Comparison of ENCODE assay signal across 24 cellular contexts in genomic region chr1:153030895-153031294, GRCh38. TPM values are rescaled to one million over a fixed set of nuclear protein-coding genes. Genes with fewer than 3 reads are reported as not detected.
A peak's percentile ranks its signal among the peaks of the same experiment; 100 is the strongest.
DNase-seq lines count a peak whose midpoint lies in the region; ATAC-seq, FAIRE-seq and TF ChIP-seq lines count a peak whose summit lies in the region.
"Had no signal": no experiment of that assay in that cellular context is flagged by ENCODE, and none has a peak within 500 bp of the region (broad histone marks: within the 10 kb centered on the region; RNA-seq: fewer than 3 reads in every experiment).

Gene SPRR1B (plus strand): TSS chr1:153031203. CDS start chr1:153032346, 1,143 bp downstream.

- H3K79me2 ChIP-seq in PC-9 (ENCODE audit: low read depth): no peaks in the 10 kb centered on the region
- H3K79me2 ChIP-seq in smooth muscle cell (ENCODE audit: low read depth): no peaks in the 10 kb centered on the region

- H3K27ac ChIP-seq in BLaER1 treated with 17β-estradiol and CSF1 and Interleukin-3, amounts not matched to agents 10 nM and 100 nM: no peak within 1 kb of the TSS
- no peak within 1 kb of the TSS for H3K27ac ChIP-seq in PC-9
- H3K27ac ChIP-seq in smooth muscle cell (ENCODE audit: low read depth): no peak within 1 kb of the TSS
- H3K27ac ChIP-seq in pancreas: no peak within 1 kb of the TSS
- H3K27ac ChIP-seq: SJCRH30 had no signal

- H3K36me3 ChIP-seq in BLaER1 treated with 17β-estradiol and CSF1 and Interleukin-3, amounts not matched to agents 10 nM and 100 nM: no peaks in the 10 kb centered on the region
- H3K36me3 ChIP-seq in PC-9 (ENCODE audit: low read depth) (no peaks in the 10 kb centered on the region), smooth muscle cell (ENCODE audit: low read depth) (no peaks in the 10 kb centered on the region), pancreas (no peaks in the 10 kb centered on the region)
- H3K36me3 ChIP-seq: SJCRH30 had no signal

- peak within 1 kb of the TSS in 10 of 11 experiments; percentile 2 to 76 (median 57); a peak in 14 of 22 replicates for H3K4me2 ChIP-seq in BLaER1 treated with 17β-estradiol and CSF1 and Interleukin-3, amounts not matched to agents 10 nM and 100 nM
- H3K4me2 ChIP-seq in PC-9 (0 out of 2 replicates have a peak within 1 kb of the TSS, but pooled peaks have one; percentile 10), smooth muscle cell (no peak within 1 kb of the TSS)

- H3K9me2 ChIP-seq in PC-9 (ENCODE audit: insufficient read depth): no peaks in the 10 kb centered on the region

- peaks cover 0 to 12% (median 0%) of the 10 kb centered on the region in 11 experiments; a peak in 6 of 22 replicates for H4K20me1 ChIP-seq in BLaER1 treated with 17β-estradiol and CSF1 and Interleukin-3, amounts not matched to agents 10 nM and 100 nM
- no peaks in the 10 kb centered on the region for H4K20me1 ChIP-seq in PC-9 (ENCODE audit: insufficient read depth)
- no peaks in the 10 kb centered on the region for H4K20me1 ChIP-seq in smooth muscle cell (ENCODE audit: low read depth)

- in situ Hi-C loops in G401 (cut with HindIII; ENCODE audit: low sequenced_read_pairs): no loop called here

- intact Hi-C loops in PC-9 (cut with micrococcal nuclease; ENCODE audit: unreplicated experiment): loop anchor here (5.0 kb wide), 1 partner anchor 79 kb away; no protein-coding TSS in a partner anchor
- intact Hi-C loops in pancreas (cut with DNase I): no loop called here

- no peak within 1 kb of the TSS for H3K4me3 ChIP-seq in BLaER1 treated with 17β-estradiol and CSF1 and Interleukin-3, amounts not matched to agents 10 nM and 100 nM
- no peak within 1 kb of the TSS for H3K4me3 ChIP-seq in PC-9
- no peak within 1 kb of the TSS for H3K4me3 ChIP-seq in smooth muscle cell
- H3K4me3 ChIP-seq in pancreas: no peak within 1 kb of the TSS
- H3K4me3 ChIP-seq: SJCRH30 had no signal

- H3K9ac ChIP-seq in BLaER1 treated with 17β-estradiol and CSF1 and Interleukin-3, amounts not matched to agents 10 nM and 100 nM: no peak within 1 kb of the TSS
- no peak within 1 kb of the TSS for H3K9ac ChIP-seq in smooth muscle cell (ENCODE audit: low read depth)

- FAIRE-seq in pancreas (lab: Jason Lieb, UNC): no peak
- FAIRE-seq: GM12892 had no signal

- peaks cover 0 to 93% (median 9%) of the 10 kb centered on the region in 11 experiments; a peak in 10 of 22 replicates for H3K27me3 ChIP-seq in BLaER1 treated with 17β-estradiol and CSF1 and Interleukin-3, amounts not matched to agents 10 nM and 100 nM
- H3K27me3 ChIP-seq in PC-9 (ENCODE audit: insufficient read depth, low read depth): no peaks in the 10 kb centered on the region
- no peaks in the 10 kb centered on the region for H3K27me3 ChIP-seq in smooth muscle cell (ENCODE audit: low read depth)
- H3K27me3 ChIP-seq in pancreas: no peaks in the 10 kb centered on the region
- H3K27me3 ChIP-seq: SJCRH30 had no signal

- peaks cover 13 to 24% (median 20%) of the 10 kb centered on the region in 10 experiments for H3K4me1 ChIP-seq in BLaER1 treated with 17β-estradiol and CSF1 and Interleukin-3, amounts not matched to agents 10 nM and 100 nM
- H3K4me1 ChIP-seq in PC-9 (replicated peaks; ENCODE audit: insufficient read depth) (peaks cover 37% of the 10 kb centered on the region), smooth muscle cell (ENCODE audit: low read depth) (no peaks in the 10 kb centered on the region), pancreas (no peaks in the 10 kb centered on the region)
- H3K4me1 ChIP-seq: SJCRH30 had no signal

- CTCF ChIA-PET in PC-9 (lab: Charles Lee): no interaction called here

- H3F3A ChIP-seq in PC-9 (ENCODE audit: insufficient read depth, low read depth): peaks cover 11% of the 10 kb centered on the region; the same call in 1 of the 2 replicates
- no peaks in the 10 kb centered on the region for H3F3A ChIP-seq in smooth muscle cell (ENCODE audit: low read depth)

- ATAC-seq in esophagus mucosa (peak; percentile 82), pancreas (no peak)

- no TSS peak for BruUV-seq in PC-9 (replicated peaks; lab: Mats Ljungman, UMichigan)

- POLR2A ChIA-PET in PC-9 (lab: Charles Lee; ENCODE audit: unreplicated experiment): no interaction called here

- peak; percentile 38 to 91 for DNase-seq in PC-9
- no peak for DNase-seq in smooth muscle cell (lab: John Stamatoyannopoulos, UW; ENCODE audit: unreplicated experiment)
- DNase-seq in DMS79 (lab: John Stamatoyannopoulos, UW): no peak
- DNase-seq in T-helper 1 cell: no peak
- no peak for DNase-seq in G401 (ENCODE audit: low spot score)
- no peak for DNase-seq in pancreas
- DNase-seq: DMS 273 treated with DMSO at 0.1 percent for 48 hours, GOT3, NCI-H1105 treated with DMSO at 0.1 percent for 48 hours, NCI-H187, NCI-H446, NCI-H69, RPMI8226, SJCRH30 had no signal

- H2AFZ ChIP-seq in PC-9 (no peak within 1 kb of the TSS), smooth muscle cell (ENCODE audit: low read depth) (no peak within 1 kb of the TSS)

- H3K9me3 ChIP-seq in BLaER1 treated with 17β-estradiol and CSF1 and Interleukin-3, amounts not matched to agents 10 nM and 100 nM (replicated peaks in 1 of 11): peaks cover 0 to 22% (median 5%) of the 10 kb centered on the region in 11 experiments; a peak in 5 of 22 replicates
- H3K9me3 ChIP-seq in PC-9 (ENCODE audit: insufficient read depth, low read depth) (no peaks in the 10 kb centered on the region), smooth muscle cell (replicated peaks; ENCODE audit: low read depth) (no peaks in the 10 kb centered on the region), pancreas (no peaks in the 10 kb centered on the region)
- H3K9me3 ChIP-seq: SJCRH30 had no signal

- no peak for TF ChIP-seq CTCF in PC-9 (conservative IDR thresholded peaks at IDR 0.05)
- TF ChIP-seq CTCF in smooth muscle cell (IDR thresholded peaks at IDR 0.05; ENCODE audit: borderline replicate concordance, insufficient read depth, poor library complexity, severe bottlenecking): no peak
- no peak for TF ChIP-seq CTCF in pancreas (IDR thresholded peaks at IDR 0.05)

RNA-seq across cellular contexts. Expression of gene SPRR1B, which starts in this region (rescaled TPM):
- not detected in 2 replicates for total RNA-seq in PC-9 (2021)
- total RNA-seq in esophagus mucosa: 2,894 TPM
- total RNA-seq in smooth muscle cell: 23.8 and 46.5 TPM in 2 replicates
- polyA plus RNA-seq in smooth muscle cell: 38.0 and 82.8 TPM in 2 replicates
- total RNA-seq in G401 (2014; rRNA removed; shearing (Covaris generic)): not detected in 2 replicates
- not detected for total RNA-seq in pancreas
- polyA plus RNA-seq in pancreas: under 1 TPM in 1 of 2 donors, not detected in 1; 0.65 TPM
- total RNA-seq: A172, Daoy, HT1080, LHCN-M2, OCI-LY7, SJCRH30 had no signal
- polyA plus RNA-seq: BJ, IgD-negative memory B cell had no signal

Comparison
In these comparisons a context has a peak if more than half of its experiments do, and no peak if none do; other contexts are left out.
1. RNA of gene SPRR1B (total RNA-seq): 2,894 TPM in esophagus mucosa (single experiment); 23.8 to 46.5 TPM in smooth muscle cell, not detected in PC-9, not detected in G401 and not detected in pancreas; every median in the first group is over 10 times any median in the second.
2. RNA of gene SPRR1B (polyA plus RNA-seq): 38.0 to 82.8 TPM in smooth muscle cell; 0.65 TPM in pancreas; every median in the first group is over 10 times any median in the second.
3. Peak in DNase-seq and H3K4me2 ChIP-seq in PC-9; RNA of the gene not detected or under 1 TPM.